In genomic region chr13:113034451-113035208, GRCh38 we compare ENCODE assay signal across 8 cellular contexts.
DNase-seq lines count a peak whose midpoint lies in the region; ATAC-seq and TF ChIP-seq lines count a peak whose summit lies in the region.

No MANE protein-coding gene starts in this region.

- no peak overlapping the region for H3K9ac ChIP-seq in endodermal cell (ENCODE audit: extremely low read depth, low read length, poor library complexity, severe bottlenecking)

- no peak overlapping the region for H3K27ac Mint-ChIP-seq in endodermal cell
- H3K27ac Mint-ChIP-seq in activated T-cell treated with anti-CD3 and anti-CD28 coated beads, Interleukin-2, amount 50 U/mL, for 24 hours, result no peak overlapping the region

- 57 to 76% methylated on average over 18 to 35 of the region's 35 CpGs for WGBS in endodermal cell (ENCODE audit: insufficient coverage in 1 of 2, insufficient read length in 1 of 2), 2 experiments

- no peaks in the 10 kb centered on the region for H3K27me3 Mint-ChIP-seq in endodermal cell (ENCODE audit: insufficient read depth)
- no peaks in the 10 kb centered on the region for H3K27me3 Mint-ChIP-seq in activated T-cell treated with anti-CD3 and anti-CD28 coated beads, Interleukin-2, amount 50 U/mL, for 24 hours

- DNase-seq in Daoy (ENCODE audit: low read depth) (peak; percentile 51), NCI-H460 (ENCODE audit: extremely low read depth, low read depth) (peak; percentile 62), endodermal cell (peak; percentile 81), mucosa of gallbladder (ENCODE audit: low spot score) (peak; percentile 35)
- DNase-seq in activated T-cell treated with anti-CD3 and anti-CD28 coated beads, Interleukin-2, amount 50 U/mL, for 24 hours, result no peak

- no peaks in the 10 kb centered on the region for H3K27me3 ChIP-seq in endodermal cell (ENCODE audit: control insufficient read depth, insufficient read depth, low read length, poor library complexity, severe bottlenecking)

- H3K4me3 Mint-ChIP-seq in endodermal cell, result no peak overlapping the region
- no peak overlapping the region for H3K4me3 Mint-ChIP-seq in activated T-cell treated with anti-CD3 and anti-CD28 coated beads, Interleukin-2, amount 50 U/mL, for 24 hours

- no peak overlapping the region for H3K27ac ChIP-seq in endodermal cell (ENCODE audit: low read depth, low read length)

- no peaks in the 10 kb centered on the region for H3K36me3 ChIP-seq in endodermal cell (ENCODE audit: control insufficient read depth, insufficient read depth, low read length)

- H3K9me3 Mint-ChIP-seq in endodermal cell, result peaks cover 20% of the 10 kb centered on the region
- H3K9me3 Mint-ChIP-seq in activated T-cell treated with anti-CD3 and anti-CD28 coated beads, Interleukin-2, amount 50 U/mL, for 24 hours, result no peaks in the 10 kb centered on the region

- H3K9me3 ChIP-seq in endodermal cell (ENCODE audit: control insufficient read depth, low read length), result peaks cover 7% of the 10 kb centered on the region

- no peaks in the 10 kb centered on the region for H3K4me1 ChIP-seq in endodermal cell (ENCODE audit: control insufficient read depth, insufficient read depth, low read length)

- TF ChIP-seq CTCF in endodermal cell (conservative IDR thresholded peaks at IDR 0.05), result peak; percentile 78

- no peak for ATAC-seq in HG02678 (IDR thresholded peaks at IDR 0.05; ENCODE audit: unreplicated experiment)
- no peak for ATAC-seq in GM18909 (IDR thresholded peaks at IDR 0.05; ENCODE audit: poor library complexity, unreplicated experiment)
- ATAC-seq in GM19463 (IDR thresholded peaks at IDR 0.05; ENCODE audit: unreplicated experiment), result no peak

- H3K4me3 ChIP-seq in endodermal cell (ENCODE audit: low read length), result no peak overlapping the region

- peaks cover 22% of the 10 kb centered on the region for H3K36me3 Mint-ChIP-seq in endodermal cell (ENCODE audit: low read depth)
- no peaks in the 10 kb centered on the region for H3K36me3 Mint-ChIP-seq in activated T-cell treated with anti-CD3 and anti-CD28 coated beads, Interleukin-2, amount 50 U/mL, for 24 hours (ENCODE audit: low read depth)

- H3K4me1 Mint-ChIP-seq in endodermal cell, result peaks cover 2% of the 10 kb centered on the region
- no peaks in the 10 kb centered on the region for H3K4me1 Mint-ChIP-seq in activated T-cell treated with anti-CD3 and anti-CD28 coated beads, Interleukin-2, amount 50 U/mL, for 24 hours (ENCODE audit: low read depth)
